Comparison of ENCODE assay signal across 1 cellular context in the genomic region with DNA sequence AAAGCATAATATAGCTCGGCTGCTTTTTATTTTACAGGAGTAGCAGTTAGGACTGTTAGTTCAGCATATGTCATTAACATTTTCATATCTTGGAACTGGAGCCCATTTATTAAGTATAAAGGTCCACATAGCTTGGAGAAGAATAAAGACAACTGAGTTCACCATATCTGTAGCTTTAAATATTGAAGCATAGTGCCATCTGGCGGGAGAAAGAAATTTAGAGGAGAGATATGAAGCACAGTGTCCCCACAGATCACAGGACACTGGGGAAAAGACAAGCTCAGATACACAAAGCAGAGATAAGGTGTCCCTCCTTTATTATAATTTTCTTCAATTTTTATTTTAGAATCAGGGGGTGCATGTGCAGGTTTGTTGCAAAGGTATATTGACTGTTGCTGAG.
TF ChIP-seq lines count a peak whose summit lies in the region.

No MANE protein-coding gene starts in this region.

TF ChIP-seq in endothelial cell of umbilical vein, 7 proteins besides CTCF, POLR2A, EP300 and RAD21 (continued from another document):
- no peak for TF ChIP-seq EZH2 (IDR thresholded peaks at IDR 0.05; ENCODE audit: borderline replicate concordance, low read depth, low read length, severe bottlenecking)
